In genomic region chr12:122834921-122835692, GRCh38 we compare ENCODE assay signal across 8 cellular contexts. TPM values are rescaled to one million over a fixed set of nuclear protein-coding genes. Genes with fewer than 3 reads are reported as not detected.
DNase-seq lines count a peak whose midpoint lies in the region; ATAC-seq and TF ChIP-seq lines count a peak whose summit lies in the region.

HIP1R (plus strand) TSS chr12:122835457; CDS start chr12:122835551, 94 bp downstream.

- H4K20me1 ChIP-seq in GM23338 (replicated peaks; ENCODE audit: insufficient read depth) = peaks cover 26% of the 10 kb centered on the region

- no peak for TF ChIP-seq CTCF in GM23338 (conservative IDR thresholded peaks at IDR 0.05; ENCODE audit: low read depth in 2 of 2)

- peaks cover 28% of the 10 kb centered on the region for H3K4me1 Mint-ChIP-seq in GM23338

- peak within 1 kb of the TSS; percentile 82 for H2AFZ ChIP-seq in GM23338

- peak within 1 kb of the TSS; percentile 21; the same call in 1 of the 2 replicates for H3K27ac Mint-ChIP-seq in GM23338

- peak within 1 kb of the TSS; percentile 83 for H3K4me3 Mint-ChIP-seq in GM23338

- DNase-seq in C1 segment of cervical spinal cord (lab: John Stamatoyannopoulos, UW) (peak in 11 of 14 donors; percentile 24 to 74 (median 44)), GM23338 (ENCODE audit: low spot score) (peak; percentile 59), SK-N-MC (ENCODE audit: low read depth, low spot score) (no peak), adipocyte (ENCODE audit: low read depth) (peak; percentile 70), left ventricle myocardium superior (peak; percentile 68), renal cortical epithelial cell (ENCODE audit: low read depth) (no peak)

- peaks cover 7% of the 10 kb centered on the region for H3K79me2 ChIP-seq in GM23338 (replicated peaks; ENCODE audit: insufficient read depth)

- no peaks in the 10 kb centered on the region for H3K9me3 Mint-ChIP-seq in GM23338

- H3K27me3 Mint-ChIP-seq in GM23338 (ENCODE audit: insufficient read depth, low read depth, poor library complexity) = peaks cover 37% of the 10 kb centered on the region

- no peaks in the 10 kb centered on the region; the same call in 2 of the 3 replicates for H3K36me3 Mint-ChIP-seq in GM23338 (ENCODE audit: low read depth)

- peaks cover 4% of the 10 kb centered on the region; the same call in 1 of the 2 replicates for H3F3A ChIP-seq in GM23338 (replicated peaks; ENCODE audit: low read depth)

- H3K36me3 ChIP-seq in GM23338 (ENCODE audit: insufficient read depth) = no peaks in the 10 kb centered on the region
- H3K36me3 ChIP-seq in SK-N-MC (ENCODE audit: insufficient read depth, low read length) = no peaks in the 10 kb centered on the region
- no peaks in the 10 kb centered on the region for H3K36me3 ChIP-seq in adipocyte (ENCODE audit: control insufficient read depth, insufficient read depth, low read length, severe bottlenecking)

- no peaks in the 10 kb centered on the region for H3K9me2 ChIP-seq in GM23338 (ENCODE audit: insufficient read depth)

- H3K9me3 ChIP-seq in SK-N-MC (ENCODE audit: low read depth, low read length) = no peaks in the 10 kb centered on the region
- no peaks in the 10 kb centered on the region for H3K9me3 ChIP-seq in adipocyte (ENCODE audit: control insufficient read depth, low read length)

- peak within 1 kb of the TSS; percentile 95 for H3K4me2 ChIP-seq in GM23338

- H3K9ac ChIP-seq in SK-N-MC (ENCODE audit: insufficient read length) (peak within 1 kb of the TSS; percentile 51), adipocyte (ENCODE audit: low read length) (peak within 1 kb of the TSS; percentile 67)

- peaks cover 38% of the 10 kb centered on the region for H3K27me3 ChIP-seq in GM23338 (ENCODE audit: insufficient read depth)
- no peaks in the 10 kb centered on the region for H3K27me3 ChIP-seq in adipocyte (replicated peaks; ENCODE audit: control insufficient read depth, insufficient read depth, low read length)

- H3K27ac ChIP-seq in GM23338 (ENCODE audit: low read depth) (no peak within 1 kb of the TSS), SK-N-MC (no peak within 1 kb of the TSS)

- H3K4me3 ChIP-seq in GM23338 = peak within 1 kb of the TSS; percentile 89
- H3K4me3 ChIP-seq in SK-N-MC = peak within 1 kb of the TSS; percentile 80
- H3K4me3 ChIP-seq in adipocyte (ENCODE audit: low read length) = peak within 1 kb of the TSS; percentile 89

- peak; percentile 54 for ATAC-seq in GM23338
- peak; percentile 69 for ATAC-seq in left ventricle myocardium superior
- ATAC-seq in HG03097 (IDR thresholded peaks at IDR 0.05; ENCODE audit: low FRiP score, unreplicated experiment) = no peak
- ATAC-seq in HG03571 (IDR thresholded peaks at IDR 0.05; ENCODE audit: unreplicated experiment) = no peak

- H3K4me1 ChIP-seq in GM23338 (ENCODE audit: insufficient read depth) (peaks cover 9% of the 10 kb centered on the region), adipocyte (ENCODE audit: control insufficient read depth, insufficient read depth, low read length) (peaks cover 10% of the 10 kb centered on the region)

- intact Hi-C loops in left ventricle myocardium superior (cut with micrococcal nuclease) = no loop called here

TF ChIP-seq in GM23338, 12 proteins besides CTCF, POLR2A, EP300 and RAD21:
- TF ChIP-seq POLR2AphosphoS5 (IDR thresholded peaks at IDR 0.05; ENCODE audit: low read depth) (peak; percentile 50; the same call in 1 of the 2 replicates), ZNF462 (CRISPR knock-in tag; IDR thresholded peaks at IDR 0.05) (no peak), ETS1 (IDR thresholded peaks at IDR 0.05) (no peak)
TF ChIP-seq in GM23338: peak in this region for 1.

RNA-seq across cellular contexts. Expression of gene HIP1R, which starts in this region (rescaled TPM):
- 19.9 and 22.1 TPM in 2 replicates for total RNA-seq in GM23338 (2014; rRNA removed; shearing (Covaris generic))
- 6.7 and 8.0 TPM in 2 replicates for polyA plus RNA-seq in GM23338 (2016; fragmentation: Nextera tagmentation; extraction: Ambion mirVana)
- total RNA-seq in left ventricle myocardium superior (27.4 TPM), renal cortical epithelial cell (90.6 and 93.9 TPM in 2 replicates)

Comparison
In these comparisons a context has a peak if more than half of its experiments do, and no peak if none do; other contexts are left out.
1. DNase-seq: peak in C1 segment of cervical spinal cord (11 of 14), GM23338 (single experiment), adipocyte (single experiment) and left ventricle myocardium superior (single experiment); none in SK-N-MC (single experiment) and renal cortical epithelial cell (single experiment).
2. ATAC-seq: peak in GM23338 (single experiment) and left ventricle myocardium superior (single experiment); none in HG03097 (single experiment) and HG03571 (single experiment).
3. Peak in every context shown above with its lines, with median percentiles within 50 percentile points of each other: H3K4me3 ChIP-seq.